In genomic region chr15:63605036-63605435, GRCh38 we compare ENCODE assay signal across 28 cellular contexts. TPM values are rescaled to one million over a fixed set of nuclear protein-coding genes. Genes with fewer than 3 reads are reported as not detected.
A peak's percentile ranks its signal among the peaks of the same experiment; 100 is the strongest.
DNase-seq lines count a peak whose midpoint lies in the region; ATAC-seq and TF ChIP-seq lines count a peak whose summit lies in the region.
"Had no signal": no experiment of that assay in that cellular context is flagged by ENCODE, and none has a peak within 500 bp of the region (broad histone marks: within the 10 kb centered on the region; RNA-seq: fewer than 3 reads in every experiment).

No MANE protein-coding gene starts in this region.

- H3K4me1 Mint-ChIP-seq in natural killer cell: peaks cover 35 to 47% of the 10 kb centered on the region in 2 donors
- H3K4me1 Mint-ChIP-seq in natural killer cell treated with Interleukin-12 subunit alpha and Interleukin-12 subunit beta and Interleukin-15 and Interleukin-18, amount 100 ng/mL, for 72 hours (ENCODE audit: low read depth in 2 of 2): peaks cover 24 to 34% of the 10 kb centered on the region in 2 donors
- peaks cover 36% of the 10 kb centered on the region for H3K4me1 Mint-ChIP-seq in activated CD8-positive, alpha-beta T cell treated with anti-CD3 and anti-CD28 coated beads for 36 hours (ENCODE audit: low read depth)

- ATAC-seq in natural killer cell (no peak), GM18517 (IDR thresholded peaks at IDR 0.05; ENCODE audit: unreplicated experiment) (no peak), HG02763 (IDR thresholded peaks at IDR 0.05; ENCODE audit: unreplicated experiment) (no peak), GM18868 (IDR thresholded peaks at IDR 0.05; ENCODE audit: unreplicated experiment) (no peak)
- ATAC-seq in natural killer cell treated with Interleukin-12 subunit alpha and Interleukin-12 subunit beta and Interleukin-15 and Interleukin-18, amount 100 ng/mL, for 72 hours: no peak
- no peak for ATAC-seq in activated CD8-positive, alpha-beta T cell treated with anti-CD3 and anti-CD28 coated beads for 36 hours
- ATAC-seq: HCT116, K562, right lobe of liver had no signal

- peak overlapping the region; percentile 65 to 76 for H3K27ac Mint-ChIP-seq in natural killer cell
- H3K27ac Mint-ChIP-seq in natural killer cell treated with Interleukin-12 subunit alpha and Interleukin-12 subunit beta and Interleukin-15 and Interleukin-18, amount 100 ng/mL, for 72 hours: peak overlapping the region in 1 of 2 donors; percentile 89
- H3K27ac Mint-ChIP-seq in activated CD8-positive, alpha-beta T cell treated with anti-CD3 and anti-CD28 coated beads for 36 hours: peak overlapping the region; percentile 84

- H3K4me3 ChIP-seq in epithelial cell of esophagus (ENCODE audit: low read length): no peak overlapping the region
- H3K4me3 ChIP-seq: dorsolateral prefrontal cortex, GM12878, hepatocyte, K562, left ventricle myocardium inferior, MG63, right lobe of liver, suprapubic skin, uterus had no signal

- intact Hi-C loops in natural killer cell (cut with micrococcal nuclease): no loop called here
- intact Hi-C loops in activated CD8-positive, alpha-beta T cell treated with anti-CD3 and anti-CD28 coated beads for 36 hours (cut with micrococcal nuclease): loop anchor here (10.0 kb wide), 1 partner anchor 290 kb away; no protein-coding TSS in a partner anchor

- TF ChIP-seq CTCF in natural killer cell (IDR thresholded peaks at IDR 0.05) (no peak), epithelial cell of esophagus (IDR thresholded peaks at IDR 0.05; ENCODE audit: insufficient read depth, low read depth, low read length, missing control alignments) (no peak)
- TF ChIP-seq CTCF in activated CD8-positive, alpha-beta T cell treated with anti-CD3 and anti-CD28 coated beads for 36 hours (IDR thresholded peaks at IDR 0.05): no peak

- POLR2A ChIA-PET in activated CD8-positive, alpha-beta T cell treated with anti-CD3 and anti-CD28 coated beads for 36 hours (lab: Charles Lee): no interaction called here

- CTCF ChIA-PET in activated CD8-positive, alpha-beta T cell treated with anti-CD3 and anti-CD28 coated beads for 36 hours (lab: Charles Lee): interaction anchor here (0.7 to 2.2 kb wide), 5 partner anchors 118 to 465 kb away, joined by 3 to 13 read pairs (median 6); no protein-coding TSS in a partner anchor

- H3K36me3 Mint-ChIP-seq in natural killer cell: peaks cover 8% of the 10 kb centered on the region
- peaks cover 5% of the 10 kb centered on the region for H3K36me3 Mint-ChIP-seq in natural killer cell treated with Interleukin-12 subunit alpha and Interleukin-12 subunit beta and Interleukin-15 and Interleukin-18, amount 100 ng/mL, for 72 hours
- H3K36me3 Mint-ChIP-seq in activated CD8-positive, alpha-beta T cell treated with anti-CD3 and anti-CD28 coated beads for 36 hours (ENCODE audit: low read depth): peaks cover 7% of the 10 kb centered on the region

- H3K4me3 Mint-ChIP-seq in natural killer cell: no peak overlapping the region
- H3K4me3 Mint-ChIP-seq in natural killer cell treated with Interleukin-12 subunit alpha and Interleukin-12 subunit beta and Interleukin-15 and Interleukin-18, amount 100 ng/mL, for 72 hours: no peak overlapping the region
- H3K4me3 Mint-ChIP-seq in activated CD8-positive, alpha-beta T cell treated with anti-CD3 and anti-CD28 coated beads for 36 hours: no peak overlapping the region

- H3K27me3 Mint-ChIP-seq in natural killer cell (ENCODE audit: low read depth in 2 of 2): no peaks in the 10 kb centered on the region
- H3K27me3 Mint-ChIP-seq in natural killer cell treated with Interleukin-12 subunit alpha and Interleukin-12 subunit beta and Interleukin-15 and Interleukin-18, amount 100 ng/mL, for 72 hours: no peaks in the 10 kb centered on the region
- no peaks in the 10 kb centered on the region for H3K27me3 Mint-ChIP-seq in activated CD8-positive, alpha-beta T cell treated with anti-CD3 and anti-CD28 coated beads for 36 hours

- DNase-seq in natural killer cell (no peak), epithelial cell of esophagus (ENCODE audit: low read depth) (peak; percentile 76)
- DNase-seq in natural killer cell treated with Interleukin-12 subunit alpha and Interleukin-12 subunit beta and Interleukin-15 and Interleukin-18, amount 100 ng/mL, for 72 hours (ENCODE audit: low spot score): no peak
- peak; percentile 45 for DNase-seq in activated CD8-positive, alpha-beta T cell treated with anti-CD3 and anti-CD28 coated beads for 36 hours
- DNase-seq: activated CD4-positive, alpha-beta T cell treated with anti-CD3 and anti-CD28 coated beads, Interleukin-2, amount 50 U/mL, for 4 hours; aorta; Caco-2; DMS79 treated with DMSO at 0.1 percent for 48 hours; dorsolateral prefrontal cortex; foreskin fibroblast; left ventricle myocardium inferior; MG63; midbrain; NCI-H1417 treated with DMSO at 0.1 percent for 48 hours; NCI-H524 treated with DMSO at 0.1 percent for 48 hours; right lobe of liver; stimulated activated CD4-positive, alpha-beta T cell treated with anti-CD3 and anti-CD28 coated beads, Interleukin-15, amount 100 ng/mL, for 24 hours; uterus had no signal

- H3K9me3 Mint-ChIP-seq in natural killer cell: no peaks in the 10 kb centered on the region
- H3K9me3 Mint-ChIP-seq in natural killer cell treated with Interleukin-12 subunit alpha and Interleukin-12 subunit beta and Interleukin-15 and Interleukin-18, amount 100 ng/mL, for 72 hours: no peaks in the 10 kb centered on the region
- H3K9me3 Mint-ChIP-seq in activated CD8-positive, alpha-beta T cell treated with anti-CD3 and anti-CD28 coated beads for 36 hours: no peaks in the 10 kb centered on the region
- H3K9me3 Mint-ChIP-seq: T-helper 1 cell treated with Interleukin-12 subunit alpha and Interleukin-12 subunit beta and Interleukin-4 antibody, amounts not matched to agents 30 μg/mL and 1 μg/mL, for 36 hours had no signal

RNA-seq across cellular contexts. Expression of gene FBXL22, which starts 7.8 kb away (rescaled TPM):
- total RNA-seq in natural killer cell: 1 to 10 TPM in 1 of 3 donors, under 1 TPM in 2; 0.33 to 2.3 (median 0.65) TPM
- total RNA-seq in natural killer cell treated with Interleukin-12 subunit alpha and Interleukin-12 subunit beta and Interleukin-15 and Interleukin-18, amount 100 ng/mL, for 72 hours: 1 to 10 TPM in 1 of 2 donors, under 1 TPM in 1; 0.45 to 1.5 TPM
- total RNA-seq in activated CD8-positive, alpha-beta T cell treated with anti-CD3 and anti-CD28 coated beads for 36 hours: under 1 TPM; 0.34 to 0.63 TPM
- total RNA-seq: Caco-2, K562, SK-MEL-5 had no signal

Comparison
In these comparisons a context has a peak if more than half of its experiments do, and no peak if none do; other contexts are left out.
1. DNase-seq: peak in activated CD8-positive, alpha-beta T cell treated with anti-CD3 and anti-CD28 coated beads for 36 hours (single experiment) and epithelial cell of esophagus (single experiment); none in natural killer cell (single experiment) and natural killer cell treated with Interleukin-12 subunit alpha and Interleukin-12 subunit beta and Interleukin-15 and Interleukin-18, amount 100 ng/mL, for 72 hours (single experiment).